In the genomic region with DNA sequence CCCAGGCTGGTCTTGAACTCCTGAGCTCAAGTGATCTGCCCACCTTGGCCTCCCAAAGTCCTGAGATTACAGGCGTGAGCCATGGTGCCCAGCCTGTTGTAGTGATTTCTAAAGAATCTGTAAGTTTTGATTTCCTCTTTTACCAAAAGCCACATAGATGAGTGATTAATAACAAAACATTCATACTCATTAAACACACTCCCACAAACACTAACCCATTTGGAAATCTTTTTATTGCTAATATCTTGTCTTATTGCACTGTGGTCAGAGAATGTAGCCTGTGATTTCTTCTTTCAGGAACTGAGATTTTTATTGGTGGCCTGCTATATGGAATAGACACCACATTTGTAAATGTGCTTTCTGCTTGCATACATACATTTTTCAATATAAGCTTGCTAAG, we compare ENCODE assay signal across 25 cellular contexts. TPM values are rescaled to one million over a fixed set of nuclear protein-coding genes. Genes with fewer than 3 reads are reported as not detected.
DNase-seq lines count a peak whose midpoint lies in the region; ATAC-seq and TF ChIP-seq lines count a peak whose summit lies in the region.
"Had no signal": no experiment of that assay in that cellular context is flagged by ENCODE, and none has a peak within 500 bp of the region (broad histone marks: within the 10 kb centered on the region; RNA-seq: fewer than 3 reads in every experiment).

No MANE protein-coding gene starts in this region.

- peaks cover 3 to 20% of the 10 kb centered on the region in 2 donors for H3K36me3 ChIP-seq in ascending aorta
- H3K36me3 ChIP-seq: BE2C had no signal

- H3K27me3 Mint-ChIP-seq in activated T-cell treated with anti-CD3 and anti-CD28 coated beads, Interleukin-2, amount 50 U/mL, for 4 hours (ENCODE audit: low read depth) = peaks cover 5% of the 10 kb centered on the region
- peaks cover 0 to 4% of the 10 kb centered on the region in 2 donors for H3K27me3 Mint-ChIP-seq in stimulated activated naive B cell treated with anti-CD40 and anti-IgM and Interleukin-4, amounts not matched to agents 10 μg/mL and 1 μg/mL and 100 μg/mL, for 72 hours

- no peak for ATAC-seq in activated T-cell treated with anti-CD3 and anti-CD28 coated beads, Interleukin-2, amount 50 U/mL, for 4 hours
- peak; percentile 84 to 85 for ATAC-seq in stimulated activated naive B cell treated with anti-CD40 and anti-IgM and Interleukin-4, amounts not matched to agents 10 μg/mL and 1 μg/mL and 100 μg/mL, for 72 hours (replicated peaks)
- ATAC-seq in HG02981 (IDR thresholded peaks at IDR 0.05; ENCODE audit: unreplicated experiment) = no peak
- ATAC-seq: A549, K562 had no signal

- H3K4me3 Mint-ChIP-seq in activated T-cell treated with anti-CD3 and anti-CD28 coated beads, Interleukin-2, amount 50 U/mL, for 4 hours = no peak overlapping the region
- H3K4me3 Mint-ChIP-seq in stimulated activated naive B cell treated with anti-CD40 and anti-IgM and Interleukin-4, amounts not matched to agents 10 μg/mL and 1 μg/mL and 100 μg/mL, for 72 hours = no peak overlapping the region
- H3K4me3 Mint-ChIP-seq: CD4-positive, CD25-positive, alpha-beta regulatory T cell; H9; HFFc6 had no signal

- H3K9me3 Mint-ChIP-seq in activated T-cell treated with anti-CD3 and anti-CD28 coated beads, Interleukin-2, amount 50 U/mL, for 4 hours = no peaks in the 10 kb centered on the region
- no peaks in the 10 kb centered on the region for H3K9me3 Mint-ChIP-seq in stimulated activated naive B cell treated with anti-CD40 and anti-IgM and Interleukin-4, amounts not matched to agents 10 μg/mL and 1 μg/mL and 100 μg/mL, for 72 hours
- H3K9me3 Mint-ChIP-seq: H9, HFFc6 had no signal

- peak; percentile 29 to 37 for DNase-seq in activated T-cell treated with anti-CD3 and anti-CD28 coated beads, Interleukin-2, amount 50 U/mL, for 48 hours
- no peak for DNase-seq in activated T-cell treated with anti-CD3 and anti-CD28 coated beads, Interleukin-2, amount 50 U/mL, for 4 hours
- DNase-seq in GM12865 (ENCODE audit: low read depth) = peak; percentile 24
- no peak for DNase-seq in ascending aorta (ENCODE audit: low spot score in 2 of 2)
- peak; percentile 11 for DNase-seq in stimulated activated naive B cell treated with anti-CD40 and anti-IgM and Interleukin-4, amounts not matched to agents 10 μg/mL and 1 μg/mL and 100 μg/mL, for 72 hours
- DNase-seq in globus pallidus (ENCODE audit: low spot score) = no peak
- DNase-seq in epidermal melanocyte (ENCODE audit: insufficient read length, low spot score) = no peak
- DNase-seq: BE2C; CD4-positive, CD25-positive, alpha-beta regulatory T cell; EL; GF-D8; H9; HFFc6; MG63; NCI-H1048; NCI-H1417 treated with DMSO at 0.1 percent for 48 hours; NCI-H187; NCI-H446 treated with DMSO at 0.1 percent for 48 hours; NCI-H526 treated with DMSO at 0.1 percent for 48 hours; PC-9; SIG-M5 had no signal

- H3K27ac ChIP-seq in ascending aorta = peak overlapping the region; percentile 40 to 47
- H3K27ac ChIP-seq: A549, PC-9, RWPE1 had no signal

- no peaks in the 10 kb centered on the region for H3K9me3 ChIP-seq in ascending aorta
- H3K9me3 ChIP-seq: A549, BE2C, MG63 had no signal

- no peaks in the 10 kb centered on the region for H3K27me3 ChIP-seq in ascending aorta
- H3K27me3 ChIP-seq: BE2C, MG63 had no signal

- H3K4me3 ChIP-seq in GM12865 (ENCODE audit: low read depth, low read length) = no peak overlapping the region
- H3K4me3 ChIP-seq in ascending aorta = no peak overlapping the region
- H3K4me3 ChIP-seq: A549, K562, MG63, PC-9 had no signal

- peaks cover 0 to 47% of the 10 kb centered on the region in 2 donors for H3K4me1 ChIP-seq in ascending aorta
- H3K4me1 ChIP-seq: A549, BE2C had no signal

- H3K4me1 Mint-ChIP-seq in activated T-cell treated with anti-CD3 and anti-CD28 coated beads, Interleukin-2, amount 50 U/mL, for 4 hours (ENCODE audit: low read depth) = no peaks in the 10 kb centered on the region
- peaks cover 0 to 3% of the 10 kb centered on the region in 2 donors for H3K4me1 Mint-ChIP-seq in stimulated activated naive B cell treated with anti-CD40 and anti-IgM and Interleukin-4, amounts not matched to agents 10 μg/mL and 1 μg/mL and 100 μg/mL, for 72 hours
- H3K4me1 Mint-ChIP-seq: CD4-positive, CD25-positive, alpha-beta regulatory T cell had no signal

- peak overlapping the region; percentile 68 for H3K27ac Mint-ChIP-seq in stimulated activated naive B cell treated with anti-CD40 and anti-IgM and Interleukin-4, amounts not matched to agents 10 μg/mL and 1 μg/mL and 100 μg/mL, for 72 hours
- H3K27ac Mint-ChIP-seq: H9, HFFc6 had no signal

- no peak for TF ChIP-seq CTCF in GM12865 (IDR thresholded peaks at IDR 0.05; ENCODE audit: insufficient read depth, low read depth, low read length, missing control alignments)
- TF ChIP-seq CTCF in ascending aorta (IDR thresholded peaks at IDR 0.05) = no peak

- intact Hi-C loops in ascending aorta (cut with DNase I) = no loop called here

- no peaks in the 10 kb centered on the region for H3K36me3 Mint-ChIP-seq in activated T-cell treated with anti-CD3 and anti-CD28 coated beads, Interleukin-2, amount 50 U/mL, for 4 hours (ENCODE audit: insufficient read depth)
- H3K36me3 Mint-ChIP-seq in stimulated activated naive B cell treated with anti-CD40 and anti-IgM and Interleukin-4, amounts not matched to agents 10 μg/mL and 1 μg/mL and 100 μg/mL, for 72 hours = no peaks in the 10 kb centered on the region
- H3K36me3 Mint-ChIP-seq: CD4-positive, CD25-positive, alpha-beta regulatory T cell had no signal

RNA-seq across cellular contexts. Expression of gene MYH10, which starts 31.6 kb away (rescaled TPM):
- 1 to 10 TPM; 2.2 to 3.2 (median 2.9) TPM for total RNA-seq in activated T-cell treated with anti-CD3 and anti-CD28 coated beads, Interleukin-2, amount 50 U/mL, for 4 hours
- 378 TPM for total RNA-seq in ascending aorta

Comparison
In these comparisons a context has a peak if more than half of its experiments do, and no peak if none do; other contexts are left out.
1. DNase-seq: peak in activated T-cell treated with anti-CD3 and anti-CD28 coated beads, Interleukin-2, amount 50 U/mL, for 48 hours (2 of 2), GM12865 (single experiment) and stimulated activated naive B cell treated with anti-CD40 and anti-IgM and Interleukin-4, amounts not matched to agents 10 μg/mL and 1 μg/mL and 100 μg/mL, for 72 hours (single experiment); none in activated T-cell treated with anti-CD3 and anti-CD28 coated beads, Interleukin-2, amount 50 U/mL, for 4 hours (single experiment), ascending aorta (0 of 2), globus pallidus (single experiment) and epidermal melanocyte (single experiment).
2. ATAC-seq: peak in stimulated activated naive B cell treated with anti-CD40 and anti-IgM and Interleukin-4, amounts not matched to agents 10 μg/mL and 1 μg/mL and 100 μg/mL, for 72 hours (2 of 2); none in activated T-cell treated with anti-CD3 and anti-CD28 coated beads, Interleukin-2, amount 50 U/mL, for 4 hours (0 of 2) and HG02981 (single experiment).
3. RNA of gene MYH10, which starts 31.6 kb away (total RNA-seq): 378 TPM in ascending aorta (single experiment); 2.2 to 3.2 TPM in activated T-cell treated with anti-CD3 and anti-CD28 coated beads, Interleukin-2, amount 50 U/mL, for 4 hours; every median in the first group is over 10 times any median in the second.